Comparison of ENCODE assay signal across 2 cellular contexts in genomic region chr17:8398980-8399379, GRCh38.
TF ChIP-seq lines count a peak whose summit lies in the region.

No MANE protein-coding gene starts in this region.

TF ChIP-seq in HepG2, 621 proteins besides CTCF, POLR2A, EP300 and RAD21:
- no peak for TF ChIP-seq ZNF564 (CRISPR knock-in tag; IDR thresholded peaks at IDR 0.05)
- TF ChIP-seq MYC (CRISPR knock-in tag; IDR thresholded peaks at IDR 0.05; ENCODE audit: borderline replicate concordance), result no peak
- TF ChIP-seq REST (IDR thresholded peaks at IDR 0.05; ENCODE audit: borderline replicate concordance in 1 of 2, low read depth in 1 of 2, low read length in 2 of 2), result peak; percentile 9 to 54; a peak in 3 of 4 replicates
- no peak for TF ChIP-seq ARID3A (IDR thresholded peaks at IDR 0.05; ENCODE audit: low read depth, low read length)

TF ChIP-seq in PFSK-1, 5 proteins besides CTCF, POLR2A, EP300 and RAD21:
- TF ChIP-seq REST (IDR thresholded peaks at IDR 0.05; ENCODE audit: insufficient read depth in 1 of 2, low read depth in 2 of 2, low read length in 2 of 2) (peak; percentile 33 to 74; a peak in 2 of 4 replicates), SIN3A (IDR thresholded peaks at IDR 0.05; ENCODE audit: borderline replicate concordance, insufficient read depth, low read length) (no peak)
TF ChIP-seq in PFSK-1: peak in this region for 1.
